In genomic region chr9:120791161-120791560, GRCh38 we compare ENCODE assay signal across 1 cellular context.
TF ChIP-seq lines count a peak whose summit lies in the region.

No MANE protein-coding gene starts in this region.

TF ChIP-seq in K562, 482 proteins besides CTCF, POLR2A, EP300 and RAD21:
- peak in 1 of 2 experiments; percentile 9; a peak in 2 of 4 replicates for TF ChIP-seq KDM1A (IDR thresholded peaks at IDR 0.05)
- no peak for TF ChIP-seq ZKSCAN1 (IDR thresholded peaks at IDR 0.05; ENCODE audit: low read depth, low read length)
- 0 out of 2 replicates have a peak, but pooled peaks have one; percentile 1 for TF ChIP-seq HNRNPL (IDR thresholded peaks at IDR 0.05; ENCODE audit: low read depth, low read length)
- TF ChIP-seq RFX7 (CRISPR knock-in tag; IDR thresholded peaks at IDR 0.05) = no peak
- TF ChIP-seq BCLAF1 (IDR thresholded peaks at IDR 0.05; ENCODE audit: borderline replicate concordance in 1 of 2, control insufficient read depth in 1 of 2, low read depth in 2 of 2, low read length in 1 of 2) = no peak
- no peak for TF ChIP-seq MTA1 (IDR thresholded peaks at IDR 0.05; ENCODE audit: borderline replicate concordance)
